In the genomic region with DNA sequence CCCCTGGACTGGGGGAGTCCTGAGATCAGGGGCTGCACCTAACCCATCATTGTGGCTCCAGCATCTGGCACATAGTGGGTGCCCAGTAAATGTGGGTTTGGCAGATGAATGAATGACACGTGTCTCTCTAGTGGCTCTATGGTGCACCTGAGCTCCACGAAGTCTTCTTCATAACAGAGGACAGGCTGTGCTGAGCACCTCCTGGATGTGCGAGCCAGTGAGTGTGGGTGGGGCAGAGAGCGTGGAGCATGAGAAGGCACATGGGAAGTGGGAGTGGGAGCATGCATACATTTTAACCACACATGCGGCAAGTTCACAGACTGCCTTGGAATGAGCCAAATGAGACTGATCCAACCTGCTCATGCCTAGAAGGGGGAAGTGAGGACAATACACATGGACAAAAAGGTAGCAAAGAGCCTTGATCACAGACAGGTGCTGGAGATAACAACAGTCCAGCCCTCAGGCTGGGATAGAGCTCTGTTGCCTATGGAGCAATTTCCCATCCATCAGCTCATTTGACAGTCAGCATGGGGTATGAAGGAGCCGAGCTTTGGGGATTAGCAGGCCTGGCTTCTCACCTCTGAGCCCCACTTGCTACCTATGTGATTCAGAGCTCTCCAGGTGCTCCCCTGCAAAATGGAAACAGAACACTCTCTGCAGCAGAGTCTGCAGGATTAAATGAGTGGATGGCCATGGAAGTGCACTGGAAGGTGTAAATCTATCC, we compare ENCODE assay signal across 2 cellular contexts.
TF ChIP-seq lines count a peak whose summit lies in the region.

No MANE protein-coding gene starts in this region.

TF ChIP-seq in HepG2, 621 proteins besides CTCF, POLR2A, EP300 and RAD21:
- TF ChIP-seq, protein P1, sequence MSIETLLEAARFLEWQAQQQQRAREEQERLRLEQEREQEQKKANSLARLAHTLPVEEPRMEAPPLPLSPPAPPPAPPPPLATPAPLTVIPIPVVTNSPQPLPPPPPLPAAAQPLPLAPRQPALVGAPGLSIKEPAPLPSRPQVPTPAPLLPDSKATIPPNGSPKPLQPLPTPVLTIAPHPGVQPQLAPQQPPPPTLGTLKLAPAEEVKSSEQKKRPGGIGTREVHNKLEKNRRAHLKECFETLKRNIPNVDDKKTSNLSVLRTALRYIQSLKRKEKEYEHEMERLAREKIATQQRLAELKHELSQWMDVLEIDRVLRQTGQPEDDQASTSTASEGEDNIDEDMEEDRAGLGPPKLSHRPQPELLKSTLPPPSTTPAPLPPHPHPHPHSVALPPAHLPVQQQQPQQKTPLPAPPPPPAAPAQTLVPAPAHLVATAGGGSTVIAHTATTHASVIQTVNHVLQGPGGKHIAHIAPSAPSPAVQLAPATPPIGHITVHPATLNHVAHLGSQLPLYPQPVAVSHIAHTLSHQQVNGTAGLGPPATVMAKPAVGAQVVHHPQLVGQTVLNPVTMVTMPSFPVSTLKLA (IDR thresholded peaks at IDR 0.05): peak; percentile 67; the same call in 1 of the 2 replicates
- TF ChIP-seq RARA (CRISPR knock-in tag; IDR thresholded peaks at IDR 0.05): no peak
TF ChIP-seq in HepG2: peak in this region for 1.

TF ChIP-seq in K562, 482 proteins besides CTCF, POLR2A, EP300 and RAD21 (continued from another document and continues in another):
- TF ChIP-seq, protein P2, sequence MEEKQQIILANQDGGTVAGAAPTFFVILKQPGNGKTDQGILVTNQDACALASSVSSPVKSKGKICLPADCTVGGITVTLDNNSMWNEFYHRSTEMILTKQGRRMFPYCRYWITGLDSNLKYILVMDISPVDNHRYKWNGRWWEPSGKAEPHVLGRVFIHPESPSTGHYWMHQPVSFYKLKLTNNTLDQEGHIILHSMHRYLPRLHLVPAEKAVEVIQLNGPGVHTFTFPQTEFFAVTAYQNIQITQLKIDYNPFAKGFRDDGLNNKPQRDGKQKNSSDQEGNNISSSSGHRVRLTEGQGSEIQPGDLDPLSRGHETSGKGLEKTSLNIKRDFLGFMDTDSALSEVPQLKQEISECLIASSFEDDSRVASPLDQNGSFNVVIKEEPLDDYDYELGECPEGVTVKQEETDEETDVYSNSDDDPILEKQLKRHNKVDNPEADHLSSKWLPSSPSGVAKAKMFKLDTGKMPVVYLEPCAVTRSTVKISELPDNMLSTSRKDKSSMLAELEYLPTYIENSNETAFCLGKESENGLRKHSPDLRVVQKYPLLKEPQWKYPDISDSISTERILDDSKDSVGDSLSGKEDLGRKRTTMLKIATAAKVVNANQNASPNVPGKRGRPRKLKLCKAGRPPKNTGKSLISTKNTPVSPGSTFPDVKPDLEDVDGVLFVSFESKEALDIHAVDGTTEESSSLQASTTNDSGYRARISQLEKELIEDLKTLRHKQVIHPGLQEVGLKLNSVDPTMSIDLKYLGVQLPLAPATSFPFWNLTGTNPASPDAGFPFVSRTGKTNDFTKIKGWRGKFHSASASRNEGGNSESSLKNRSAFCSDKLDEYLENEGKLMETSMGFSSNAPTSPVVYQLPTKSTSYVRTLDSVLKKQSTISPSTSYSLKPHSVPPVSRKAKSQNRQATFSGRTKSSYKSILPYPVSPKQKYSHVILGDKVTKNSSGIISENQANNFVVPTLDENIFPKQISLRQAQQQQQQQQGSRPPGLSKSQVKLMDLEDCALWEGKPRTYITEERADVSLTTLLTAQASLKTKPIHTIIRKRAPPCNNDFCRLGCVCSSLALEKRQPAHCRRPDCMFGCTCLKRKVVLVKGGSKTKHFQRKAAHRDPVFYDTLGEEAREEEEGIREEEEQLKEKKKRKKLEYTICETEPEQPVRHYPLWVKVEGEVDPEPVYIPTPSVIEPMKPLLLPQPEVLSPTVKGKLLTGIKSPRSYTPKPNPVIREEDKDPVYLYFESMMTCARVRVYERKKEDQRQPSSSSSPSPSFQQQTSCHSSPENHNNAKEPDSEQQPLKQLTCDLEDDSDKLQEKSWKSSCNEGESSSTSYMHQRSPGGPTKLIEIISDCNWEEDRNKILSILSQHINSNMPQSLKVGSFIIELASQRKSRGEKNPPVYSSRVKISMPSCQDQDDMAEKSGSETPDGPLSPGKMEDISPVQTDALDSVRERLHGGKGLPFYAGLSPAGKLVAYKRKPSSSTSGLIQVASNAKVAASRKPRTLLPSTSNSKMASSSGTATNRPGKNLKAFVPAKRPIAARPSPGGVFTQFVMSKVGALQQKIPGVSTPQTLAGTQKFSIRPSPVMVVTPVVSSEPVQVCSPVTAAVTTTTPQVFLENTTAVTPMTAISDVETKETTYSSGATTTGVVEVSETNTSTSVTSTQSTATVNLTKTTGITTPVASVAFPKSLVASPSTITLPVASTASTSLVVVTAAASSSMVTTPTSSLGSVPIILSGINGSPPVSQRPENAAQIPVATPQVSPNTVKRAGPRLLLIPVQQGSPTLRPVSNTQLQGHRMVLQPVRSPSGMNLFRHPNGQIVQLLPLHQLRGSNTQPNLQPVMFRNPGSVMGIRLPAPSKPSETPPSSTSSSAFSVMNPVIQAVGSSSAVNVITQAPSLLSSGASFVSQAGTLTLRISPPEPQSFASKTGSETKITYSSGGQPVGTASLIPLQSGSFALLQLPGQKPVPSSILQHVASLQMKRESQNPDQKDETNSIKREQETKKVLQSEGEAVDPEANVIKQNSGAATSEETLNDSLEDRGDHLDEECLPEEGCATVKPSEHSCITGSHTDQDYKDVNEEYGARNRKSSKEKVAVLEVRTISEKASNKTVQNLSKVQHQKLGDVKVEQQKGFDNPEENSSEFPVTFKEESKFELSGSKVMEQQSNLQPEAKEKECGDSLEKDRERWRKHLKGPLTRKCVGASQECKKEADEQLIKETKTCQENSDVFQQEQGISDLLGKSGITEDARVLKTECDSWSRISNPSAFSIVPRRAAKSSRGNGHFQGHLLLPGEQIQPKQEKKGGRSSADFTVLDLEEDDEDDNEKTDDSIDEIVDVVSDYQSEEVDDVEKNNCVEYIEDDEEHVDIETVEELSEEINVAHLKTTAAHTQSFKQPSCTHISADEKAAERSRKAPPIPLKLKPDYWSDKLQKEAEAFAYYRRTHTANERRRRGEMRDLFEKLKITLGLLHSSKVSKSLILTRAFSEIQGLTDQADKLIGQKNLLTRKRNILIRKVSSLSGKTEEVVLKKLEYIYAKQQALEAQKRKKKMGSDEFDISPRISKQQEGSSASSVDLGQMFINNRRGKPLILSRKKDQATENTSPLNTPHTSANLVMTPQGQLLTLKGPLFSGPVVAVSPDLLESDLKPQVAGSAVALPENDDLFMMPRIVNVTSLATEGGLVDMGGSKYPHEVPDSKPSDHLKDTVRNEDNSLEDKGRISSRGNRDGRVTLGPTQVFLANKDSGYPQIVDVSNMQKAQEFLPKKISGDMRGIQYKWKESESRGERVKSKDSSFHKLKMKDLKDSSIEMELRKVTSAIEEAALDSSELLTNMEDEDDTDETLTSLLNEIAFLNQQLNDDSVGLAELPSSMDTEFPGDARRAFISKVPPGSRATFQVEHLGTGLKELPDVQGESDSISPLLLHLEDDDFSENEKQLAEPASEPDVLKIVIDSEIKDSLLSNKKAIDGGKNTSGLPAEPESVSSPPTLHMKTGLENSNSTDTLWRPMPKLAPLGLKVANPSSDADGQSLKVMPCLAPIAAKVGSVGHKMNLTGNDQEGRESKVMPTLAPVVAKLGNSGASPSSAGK (IDR thresholded peaks at IDR 0.05): peak; percentile 69
- TF ChIP-seq RCOR1 (IDR thresholded peaks at IDR 0.05; ENCODE audit: borderline replicate concordance in 1 of 2, low read depth in 2 of 2, low read length in 2 of 2) (0 out of 4 replicates have a peak, but pooled peaks of 1 of the 2 experiments have one; percentile 3), TFE3 (CRISPR knock-in tag; IDR thresholded peaks at IDR 0.05) (no peak), BHLHE40 (IDR thresholded peaks at IDR 0.05; ENCODE audit: low read length) (no peak), KLF1 (tag; IDR thresholded peaks at IDR 0.05) (no peak), SPI1 (IDR thresholded peaks at IDR 0.05; ENCODE audit: borderline replicate concordance, low read depth, low read length) (peak; percentile 41; the same call in 1 of the 2 replicates), ZEB2 (IDR thresholded peaks at IDR 0.05) (peak; percentile 35; the same call in 1 of the 2 replicates), RBBP5 (IDR thresholded peaks at IDR 0.05; ENCODE audit: borderline replicate concordance, insufficient read depth, low read length, poor library complexity, severe bottlenecking) (peak; percentile 27), MEIS2 (IDR thresholded peaks at IDR 0.05; ENCODE audit: partially characterized antibody) (peak; percentile 83), HDAC1 (IDR thresholded peaks at IDR 0.05) (peak in 1 of 2 experiments; percentile 13; a peak in 1 of 4 replicates), HDGF (IDR thresholded peaks at IDR 0.05) (no peak)
- TF ChIP-seq, protein P3, sequence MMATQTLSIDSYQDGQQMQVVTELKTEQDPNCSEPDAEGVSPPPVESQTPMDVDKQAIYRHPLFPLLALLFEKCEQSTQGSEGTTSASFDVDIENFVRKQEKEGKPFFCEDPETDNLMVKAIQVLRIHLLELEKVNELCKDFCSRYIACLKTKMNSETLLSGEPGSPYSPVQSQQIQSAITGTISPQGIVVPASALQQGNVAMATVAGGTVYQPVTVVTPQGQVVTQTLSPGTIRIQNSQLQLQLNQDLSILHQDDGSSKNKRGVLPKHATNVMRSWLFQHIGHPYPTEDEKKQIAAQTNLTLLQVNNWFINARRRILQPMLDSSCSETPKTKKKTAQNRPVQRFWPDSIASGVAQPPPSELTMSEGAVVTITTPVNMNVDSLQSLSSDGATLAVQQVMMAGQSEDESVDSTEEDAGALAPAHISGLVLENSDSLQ (IDR thresholded peaks at IDR 0.05): peak; percentile 89
- TF ChIP-seq, protein P4, sequence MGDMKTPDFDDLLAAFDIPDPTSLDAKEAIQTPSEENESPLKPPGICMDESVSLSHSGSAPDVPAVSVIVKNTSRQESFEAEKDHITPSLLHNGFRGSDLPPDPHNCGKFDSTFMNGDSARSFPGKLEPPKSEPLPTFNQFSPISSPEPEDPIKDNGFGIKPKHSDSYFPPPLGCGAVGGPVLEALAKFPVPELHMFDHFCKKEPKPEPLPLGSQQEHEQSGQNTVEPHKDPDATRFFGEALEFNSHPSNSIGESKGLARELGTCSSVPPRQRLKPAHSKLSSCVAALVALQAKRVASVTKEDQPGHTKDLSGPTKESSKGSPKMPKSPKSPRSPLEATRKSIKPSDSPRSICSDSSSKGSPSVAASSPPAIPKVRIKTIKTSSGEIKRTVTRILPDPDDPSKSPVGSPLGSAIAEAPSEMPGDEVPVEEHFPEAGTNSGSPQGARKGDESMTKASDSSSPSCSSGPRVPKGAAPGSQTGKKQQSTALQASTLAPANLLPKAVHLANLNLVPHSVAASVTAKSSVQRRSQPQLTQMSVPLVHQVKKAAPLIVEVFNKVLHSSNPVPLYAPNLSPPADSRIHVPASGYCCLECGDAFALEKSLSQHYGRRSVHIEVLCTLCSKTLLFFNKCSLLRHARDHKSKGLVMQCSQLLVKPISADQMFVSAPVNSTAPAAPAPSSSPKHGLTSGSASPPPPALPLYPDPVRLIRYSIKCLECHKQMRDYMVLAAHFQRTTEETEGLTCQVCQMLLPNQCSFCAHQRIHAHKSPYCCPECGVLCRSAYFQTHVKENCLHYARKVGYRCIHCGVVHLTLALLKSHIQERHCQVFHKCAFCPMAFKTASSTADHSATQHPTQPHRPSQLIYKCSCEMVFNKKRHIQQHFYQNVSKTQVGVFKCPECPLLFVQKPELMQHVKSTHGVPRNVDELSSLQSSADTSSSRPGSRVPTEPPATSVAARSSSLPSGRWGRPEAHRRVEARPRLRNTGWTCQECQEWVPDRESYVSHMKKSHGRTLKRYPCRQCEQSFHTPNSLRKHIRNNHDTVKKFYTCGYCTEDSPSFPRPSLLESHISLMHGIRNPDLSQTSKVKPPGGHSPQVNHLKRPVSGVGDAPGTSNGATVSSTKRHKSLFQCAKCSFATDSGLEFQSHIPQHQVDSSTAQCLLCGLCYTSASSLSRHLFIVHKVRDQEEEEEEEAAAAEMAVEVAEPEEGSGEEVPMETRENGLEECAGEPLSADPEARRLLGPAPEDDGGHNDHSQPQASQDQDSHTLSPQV (IDR thresholded peaks at IDR 0.05): peak; percentile 25; the same call in 1 of the 2 replicates
- TF ChIP-seq, protein P5, sequence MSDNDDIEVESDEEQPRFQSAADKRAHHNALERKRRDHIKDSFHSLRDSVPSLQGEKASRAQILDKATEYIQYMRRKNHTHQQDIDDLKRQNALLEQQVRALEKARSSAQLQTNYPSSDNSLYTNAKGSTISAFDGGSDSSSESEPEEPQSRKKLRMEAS (CRISPR knock-in tag; IDR thresholded peaks at IDR 0.05): 0 out of 2 replicates have a peak, but pooled peaks have one; percentile 16
- TF ChIP-seq, protein P6, sequence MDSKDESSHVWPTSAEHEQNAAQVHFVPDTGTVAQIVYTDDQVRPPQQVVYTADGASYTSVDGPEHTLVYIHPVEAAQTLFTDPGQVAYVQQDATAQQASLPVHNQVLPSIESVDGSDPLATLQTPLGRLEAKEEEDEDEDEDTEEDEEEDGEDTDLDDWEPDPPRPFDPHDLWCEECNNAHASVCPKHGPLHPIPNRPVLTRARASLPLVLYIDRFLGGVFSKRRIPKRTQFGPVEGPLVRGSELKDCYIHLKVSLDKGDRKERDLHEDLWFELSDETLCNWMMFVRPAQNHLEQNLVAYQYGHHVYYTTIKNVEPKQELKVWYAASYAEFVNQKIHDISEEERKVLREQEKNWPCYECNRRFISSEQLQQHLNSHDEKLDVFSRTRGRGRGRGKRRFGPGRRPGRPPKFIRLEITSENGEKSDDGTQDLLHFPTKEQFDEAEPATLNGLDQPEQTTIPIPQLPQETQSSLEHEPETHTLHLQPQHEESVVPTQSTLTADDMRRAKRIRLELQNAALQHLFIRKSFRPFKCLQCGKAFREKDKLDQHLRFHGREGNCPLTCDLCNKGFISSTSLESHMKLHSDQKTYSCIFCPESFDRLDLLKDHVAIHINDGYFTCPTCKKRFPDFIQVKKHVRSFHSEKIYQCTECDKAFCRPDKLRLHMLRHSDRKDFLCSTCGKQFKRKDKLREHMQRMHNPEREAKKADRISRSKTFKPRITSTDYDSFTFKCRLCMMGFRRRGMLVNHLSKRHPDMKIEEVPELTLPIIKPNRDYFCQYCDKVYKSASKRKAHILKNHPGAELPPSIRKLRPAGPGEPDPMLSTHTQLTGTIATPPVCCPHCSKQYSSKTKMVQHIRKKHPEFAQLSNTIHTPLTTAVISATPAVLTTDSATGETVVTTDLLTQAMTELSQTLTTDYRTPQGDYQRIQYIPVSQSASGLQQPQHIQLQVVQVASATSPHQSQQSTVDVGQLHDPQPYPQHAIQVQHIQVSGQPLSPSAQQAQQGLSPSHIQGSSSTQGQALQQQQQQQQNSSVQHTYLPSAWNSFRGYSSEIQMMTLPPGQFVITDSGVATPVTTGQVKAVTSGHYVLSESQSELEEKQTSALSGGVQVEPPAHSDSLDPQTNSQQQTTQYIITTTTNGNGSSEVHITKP (IDR thresholded peaks at IDR 0.05; ENCODE audit: partially characterized antibody): peak; percentile 26
